In the genomic region with DNA sequence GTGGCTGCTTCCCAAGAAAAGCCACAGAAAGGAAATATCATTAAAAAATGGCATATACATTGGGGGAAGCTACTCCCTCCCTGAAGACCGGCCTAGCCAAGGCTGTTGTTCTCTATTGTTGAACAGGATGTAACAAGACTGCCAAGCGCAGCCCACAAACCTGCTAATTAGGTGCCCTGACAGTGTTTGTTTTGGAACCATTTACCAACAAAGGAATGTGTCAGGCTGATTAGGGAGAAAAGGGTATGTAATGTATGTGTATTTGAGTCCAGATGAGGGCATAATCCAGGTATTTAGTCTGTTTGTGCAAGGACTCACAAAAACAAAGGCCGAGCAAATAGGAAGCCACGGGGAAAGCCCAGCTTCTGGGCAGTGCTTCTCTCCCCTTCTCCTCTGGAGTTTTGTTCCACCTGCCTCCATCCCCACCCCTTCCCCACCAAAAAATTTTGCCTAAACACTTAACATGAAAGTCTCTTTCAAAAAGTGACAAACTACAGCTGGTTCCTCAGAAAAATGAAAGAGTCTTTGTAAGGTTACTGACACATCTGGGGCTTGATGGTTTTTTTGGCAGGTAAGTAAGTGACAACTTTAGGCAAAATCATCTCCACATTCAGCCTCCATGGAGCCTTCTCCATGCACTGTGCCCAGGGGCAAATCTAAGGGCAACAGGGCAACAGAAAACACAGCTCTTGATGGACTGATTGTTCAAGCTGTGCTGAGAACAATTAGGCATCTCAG, we compare ENCODE assay signal across 1 cellular context.
TF ChIP-seq lines count a peak whose summit lies in the region.

No MANE protein-coding gene starts in this region.

TF ChIP-seq in HepG2, 621 proteins besides CTCF, POLR2A, EP300 and RAD21 (continued from another document and continues in another):
- no peak for TF ChIP-seq TFDP1 (CRISPR knock-in tag; IDR thresholded peaks at IDR 0.05; ENCODE audit: borderline replicate concordance)
- TF ChIP-seq ZBTB3 (CRISPR knock-in tag; IDR thresholded peaks at IDR 0.05; ENCODE audit: borderline replicate concordance, low read depth) = no peak; the same call in 1 of the 2 replicates
- TF ChIP-seq HHEX (CRISPR knock-in tag; IDR thresholded peaks at IDR 0.05) = peak; percentile 93
- peak; percentile 90 for TF ChIP-seq NFIC (IDR thresholded peaks at IDR 0.05; ENCODE audit: low read length)
- TF ChIP-seq FOXP1 (IDR thresholded peaks at IDR 0.05) = peak; percentile 97
- peak; percentile 100 for TF ChIP-seq FOXP1 (CRISPR knock-in tag; IDR thresholded peaks at IDR 0.05)
- no peak for TF ChIP-seq ZHX1 (CRISPR knock-in tag; IDR thresholded peaks at IDR 0.05; ENCODE audit: low read depth)
- TF ChIP-seq ZC3H13 (CRISPR knock-in tag; IDR thresholded peaks at IDR 0.05) = no peak
- TF ChIP-seq CSRNP1 (CRISPR knock-in tag; IDR thresholded peaks at IDR 0.05) = no peak
- peak; percentile 82 for TF ChIP-seq CHD4 (IDR thresholded peaks at IDR 0.05; ENCODE audit: borderline replicate concordance, low read length)
- no peak for TF ChIP-seq ZNF839 (CRISPR knock-in tag; IDR thresholded peaks at IDR 0.05; ENCODE audit: borderline replicate concordance)
- no peak for TF ChIP-seq CEBPZ (IDR thresholded peaks at IDR 0.05; ENCODE audit: low read length)
- TF ChIP-seq SMAD3 (CRISPR knock-in tag; IDR thresholded peaks at IDR 0.05) = 0 out of 2 replicates have a peak, but pooled peaks have one; percentile 63
- TF ChIP-seq REPIN1 (CRISPR knock-in tag; IDR thresholded peaks at IDR 0.05; ENCODE audit: borderline replicate concordance, low read depth) = no peak
- TF ChIP-seq MXI1 (IDR thresholded peaks at IDR 0.05; ENCODE audit: borderline replicate concordance, low read depth, low read length) = no peak; the same call in 2 of the 3 replicates
- no peak for TF ChIP-seq ZSCAN20 (CRISPR knock-in tag; IDR thresholded peaks at IDR 0.05; ENCODE audit: borderline replicate concordance)
- TF ChIP-seq ARID3A (IDR thresholded peaks at IDR 0.05; ENCODE audit: low read depth, low read length) = peak; percentile 97
- no peak for TF ChIP-seq ZNF138 (CRISPR knock-in tag; IDR thresholded peaks at IDR 0.05; ENCODE audit: low read depth)
- TF ChIP-seq CREB1 (IDR thresholded peaks at IDR 0.05) = peak; percentile 27; the same call in 1 of the 2 replicates
- TF ChIP-seq CREB1 (CRISPR knock-in tag; IDR thresholded peaks at IDR 0.05) = no peak; the same call in none of the 2 replicates
- no peak for TF ChIP-seq PCBP1 (IDR thresholded peaks at IDR 0.05; ENCODE audit: borderline replicate concordance, low read depth, low read length)
- no peak for TF ChIP-seq ZNF580 (CRISPR knock-in tag; IDR thresholded peaks at IDR 0.05; ENCODE audit: borderline replicate concordance, low read depth)
- TF ChIP-seq ZNF660 (CRISPR knock-in tag; IDR thresholded peaks at IDR 0.05; ENCODE audit: borderline replicate concordance, low read depth) = no peak
- no peak for TF ChIP-seq MZF1 (CRISPR knock-in tag; IDR thresholded peaks at IDR 0.05; ENCODE audit: borderline replicate concordance)
- TF ChIP-seq WIZ (CRISPR knock-in tag; IDR thresholded peaks at IDR 0.05) = no peak
- TF ChIP-seq NFYC (CRISPR knock-in tag; IDR thresholded peaks at IDR 0.05) = peak; percentile 18; the same call in 1 of the 2 replicates
- TF ChIP-seq IRF1 (CRISPR knock-in tag; IDR thresholded peaks at IDR 0.05; ENCODE audit: low read depth) = no peak
- no peak for TF ChIP-seq ZNF605 (CRISPR knock-in tag; IDR thresholded peaks at IDR 0.05)
- peak; percentile 85 for TF ChIP-seq SNAI1 (CRISPR knock-in tag; IDR thresholded peaks at IDR 0.05; ENCODE audit: borderline replicate concordance)
- no peak for TF ChIP-seq ZNF687 (CRISPR knock-in tag; IDR thresholded peaks at IDR 0.05)
- no peak for TF ChIP-seq ZNF20 (CRISPR knock-in tag; IDR thresholded peaks at IDR 0.05)
- no peak for TF ChIP-seq IRF9 (CRISPR knock-in tag; IDR thresholded peaks at IDR 0.05; ENCODE audit: borderline replicate concordance)
- no peak for TF ChIP-seq SIN3A (IDR thresholded peaks at IDR 0.05; ENCODE audit: borderline replicate concordance, low read depth, low read length)
- peak; percentile 98 for TF ChIP-seq SOX13 (IDR thresholded peaks at IDR 0.05)
- TF ChIP-seq SOX13 (CRISPR knock-in tag; conservative IDR thresholded peaks at IDR 0.05 in 1 of 2, IDR thresholded peaks at IDR 0.05 in 1 of 2) = peak in 1 of 2 experiments; percentile 99; a peak in 2 of 4 replicates
- TF ChIP-seq TCF12 (IDR thresholded peaks at IDR 0.05) = no peak
- TF ChIP-seq TCF12 (CRISPR knock-in tag; IDR thresholded peaks at IDR 0.05) = peak; percentile 80; the same call in 1 of the 2 replicates
- TF ChIP-seq ZNF335 (CRISPR knock-in tag; IDR thresholded peaks at IDR 0.05) = peak; percentile 72; the same call in 1 of the 2 replicates
- no peak; the same call in 1 of the 2 replicates for TF ChIP-seq ZNF607 (CRISPR knock-in tag; IDR thresholded peaks at IDR 0.05; ENCODE audit: borderline replicate concordance)
- TF ChIP-seq ZNF747 (CRISPR knock-in tag; IDR thresholded peaks at IDR 0.05; ENCODE audit: borderline replicate concordance) = no peak; the same call in 1 of the 2 replicates
- TF ChIP-seq NR2F2 (IDR thresholded peaks at IDR 0.05; ENCODE audit: borderline replicate concordance, low read depth) = peak; percentile 90
- TF ChIP-seq GLI4 (CRISPR knock-in tag; IDR thresholded peaks at IDR 0.05; ENCODE audit: borderline replicate concordance) = no peak
- peak; percentile 90; the same call in 1 of the 2 replicates for TF ChIP-seq BCL6 (CRISPR knock-in tag; IDR thresholded peaks at IDR 0.05)
